In the genomic region with DNA sequence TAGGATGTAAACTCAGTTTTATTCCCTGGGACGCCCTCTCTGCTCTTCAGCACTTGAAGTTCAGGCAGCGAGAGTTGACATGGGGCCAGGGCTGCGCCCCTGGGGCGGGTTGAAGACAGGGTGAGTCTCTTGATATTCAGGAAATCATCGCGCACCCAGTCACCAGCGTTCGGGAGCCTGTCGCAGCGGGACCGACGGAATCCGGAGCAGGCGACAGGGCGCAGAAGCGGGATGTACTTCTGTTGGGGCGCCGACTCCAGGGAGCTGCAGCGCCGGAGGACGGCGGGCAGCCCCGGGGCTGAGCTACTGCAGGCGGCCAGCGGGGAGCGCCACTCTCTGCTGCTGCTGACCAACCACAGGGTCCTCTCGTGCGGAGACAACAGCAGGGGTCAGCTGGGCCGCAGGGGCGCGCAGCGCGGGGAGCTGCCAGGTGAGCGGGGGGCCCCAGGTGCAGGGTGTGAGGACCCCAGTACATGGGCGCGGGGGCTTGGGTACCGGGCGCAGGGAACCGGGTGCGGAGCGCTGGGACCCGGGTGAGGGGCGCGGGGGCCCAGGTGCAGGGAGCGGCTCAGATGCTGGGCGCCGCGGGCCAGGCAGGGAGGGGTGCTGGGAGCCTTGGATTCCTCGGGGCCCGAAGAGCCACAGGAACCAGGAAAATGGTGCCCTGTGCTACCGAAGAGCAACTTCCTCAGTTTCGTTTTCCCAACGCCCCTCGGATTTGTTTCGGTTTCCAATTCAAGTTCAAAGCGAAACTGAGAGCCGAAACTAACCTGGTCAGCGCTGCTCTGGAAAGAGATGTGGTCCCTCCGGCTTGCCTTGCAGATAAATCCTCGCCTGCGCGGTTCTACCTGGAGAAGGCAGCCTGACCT, we compare ENCODE assay signal across 1 cellular context.
TF ChIP-seq lines count a peak whose summit lies in the region.

HERC6 (plus strand) TSS at position 162 of the 869 bp plus-strand sequence; CDS start at position 232, 70 bp downstream.

TF ChIP-seq in HEK293, 187 proteins besides CTCF, POLR2A, EP300 and RAD21 (continued from another document):
- TF ChIP-seq ZNF10 (tag by site-specific recombination; IDR thresholded peaks at IDR 0.05) (no peak), MZF1 (tag by site-specific recombination; IDR thresholded peaks at IDR 0.05; ENCODE audit: borderline replicate concordance) (0 out of 2 replicates have a peak, but pooled peaks have one; percentile 12), ZBTB1 (tag by site-specific recombination; IDR thresholded peaks at IDR 0.05) (no peak), ZNF202 (tag by site-specific recombination; IDR thresholded peaks at IDR 0.05; ENCODE audit: borderline replicate concordance) (no peak), ZNF302 (tag by site-specific recombination; IDR thresholded peaks at IDR 0.05; ENCODE audit: low read depth) (no peak), ZNF157 (tag by site-specific recombination; IDR thresholded peaks at IDR 0.05) (no peak), ZNF335 (tag by site-specific recombination; conservative IDR thresholded peaks at IDR 0.05) (peak; percentile 79), ZNF19 (tag by site-specific recombination; IDR thresholded peaks at IDR 0.05; ENCODE audit: low read depth) (no peak), ZBTB11 (tag by site-specific recombination; conservative IDR thresholded peaks at IDR 0.05; ENCODE audit: low read depth) (peak; percentile 54; the same call in 1 of the 2 replicates), ZNF560 (tag by site-specific recombination; IDR thresholded peaks at IDR 0.05; ENCODE audit: borderline replicate concordance) (no peak), ZNF16 (tag by site-specific recombination; IDR thresholded peaks at IDR 0.05; ENCODE audit: low read depth) (no peak), YY1 (tag by site-specific recombination; IDR thresholded peaks at IDR 0.05) (peak; percentile 39; the same call in 1 of the 2 replicates), ZNF394 (tag by site-specific recombination; IDR thresholded peaks at IDR 0.05; ENCODE audit: borderline replicate concordance) (peak; percentile 54; the same call in 1 of the 2 replicates), ZIC2 (tag by site-specific recombination; IDR thresholded peaks at IDR 0.05) (peak; percentile 97)
- TF ChIP-seq, protein P1, sequence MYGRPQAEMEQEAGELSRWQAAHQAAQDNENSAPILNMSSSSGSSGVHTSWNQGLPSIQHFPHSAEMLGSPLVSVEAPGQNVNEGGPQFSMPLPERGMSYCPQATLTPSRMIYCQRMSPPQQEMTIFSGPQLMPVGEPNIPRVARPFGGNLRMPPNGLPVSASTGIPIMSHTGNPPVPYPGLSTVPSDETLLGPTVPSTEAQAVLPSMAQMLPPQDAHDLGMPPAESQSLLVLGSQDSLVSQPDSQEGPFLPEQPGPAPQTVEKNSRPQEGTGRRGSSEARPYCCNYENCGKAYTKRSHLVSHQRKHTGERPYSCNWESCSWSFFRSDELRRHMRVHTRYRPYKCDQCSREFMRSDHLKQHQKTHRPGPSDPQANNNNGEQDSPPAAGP (tag by site-specific recombination; IDR thresholded peaks at IDR 0.05): 0 out of 2 replicates have a peak, but pooled peaks have one; percentile 48
